8 cellular contexts compared by ENCODE assay signal in the genomic region with DNA sequence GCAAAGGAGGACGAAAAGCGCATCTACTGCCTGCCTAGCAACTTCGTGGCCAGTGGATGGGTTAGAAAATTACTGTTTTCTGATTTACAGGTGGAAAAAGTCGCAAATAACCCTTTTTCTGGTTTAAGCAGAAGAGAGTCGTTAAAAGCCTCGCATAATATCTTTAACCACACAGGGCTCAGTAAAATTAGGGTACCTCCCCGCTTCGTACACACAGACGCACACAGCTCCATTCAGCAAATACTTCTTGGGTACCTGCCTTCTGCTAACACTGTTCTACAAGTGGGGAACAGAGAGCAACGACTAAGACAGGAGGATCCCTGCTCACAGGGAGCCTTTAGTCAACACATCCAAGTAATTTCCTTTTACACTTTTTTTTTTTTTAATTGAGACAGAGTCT. TPM values are rescaled to one million over a fixed set of nuclear protein-coding genes. Genes with fewer than 3 reads are reported as not detected.
A peak's percentile ranks its signal among the peaks of the same experiment; 100 is the strongest.
DNase-seq lines count a peak whose midpoint lies in the region; ATAC-seq, FAIRE-seq and TF ChIP-seq lines count a peak whose summit lies in the region.

No MANE protein-coding gene starts in this region.

- H4K5ac ChIP-seq in mesendoderm (ENCODE audit: low read length) = no peak overlapping the region

- no peak overlapping the region for H2BK120ac ChIP-seq in mesendoderm (ENCODE audit: low read depth, low read length)

- no peak for TF ChIP-seq POLR2A in GM12891 (IDR thresholded peaks at IDR 0.05; ENCODE audit: low read depth, low read length)
- no peak for TF ChIP-seq POLR2A in body of pancreas (IDR thresholded peaks at IDR 0.05)

- WGBS in body of pancreas, 2 donors = 1 to 3% methylated on average over 10 of the region's 10 CpGs
- no CpG with 5 or more reads among the region's 10 CpGs for WGBS in mesendoderm (ENCODE audit: extremely low coverage, insufficient coverage, low lambda C conversion rate)

- H3K27me3 ChIP-seq in body of pancreas = no peaks in the 10 kb centered on the region
- H3K27me3 ChIP-seq in mesendoderm (ENCODE audit: insufficient read depth, low read length, poor library complexity) = no peaks in the 10 kb centered on the region

- H3K36me3 ChIP-seq in body of pancreas (replicated peaks in 1 of 2; ENCODE audit: insufficient read depth in 1 of 2, low read depth in 2 of 2) (peaks cover 0 to 2% of the 10 kb centered on the region in 2 donors), mesendoderm (ENCODE audit: control insufficient read depth, insufficient read depth, low read length) (no peaks in the 10 kb centered on the region)

- H3K4ac ChIP-seq in mesendoderm (ENCODE audit: low read depth, low read length) = no peak overlapping the region

- H3K18ac ChIP-seq in mesendoderm (ENCODE audit: low read length) = no peak overlapping the region

- peak overlapping the region; percentile 92 for H3K4me2 ChIP-seq in mesendoderm (ENCODE audit: low read length)

- no peak overlapping the region for H2BK5ac ChIP-seq in mesendoderm (ENCODE audit: low read length)

- H3K4me3 ChIP-seq in body of pancreas (peak overlapping the region; percentile 45 to 55), mesendoderm (ENCODE audit: low read length) (peak overlapping the region; percentile 86)

- no peaks in the 10 kb centered on the region for H3K79me2 ChIP-seq in mesendoderm (ENCODE audit: control insufficient read depth, insufficient read depth, low read length)

- no peak for TF ChIP-seq CTCF in 22Rv1 (IDR thresholded peaks at IDR 0.05)
- no peak for TF ChIP-seq CTCF in body of pancreas (IDR thresholded peaks at IDR 0.05)

- no peak overlapping the region for H3K23ac ChIP-seq in mesendoderm (ENCODE audit: low read length)

- no peak overlapping the region for H2BK15ac ChIP-seq in mesendoderm (replicated peaks; ENCODE audit: low read depth)

- intact Hi-C loops in body of pancreas (cut with DNase I) = no loop called here

- H3K79me1 ChIP-seq in mesendoderm (ENCODE audit: low read length) = no peaks in the 10 kb centered on the region

- H4K8ac ChIP-seq in mesendoderm (ENCODE audit: low read depth, low read length) = no peak overlapping the region

- no peak for ATAC-seq in body of pancreas
- no peak for ATAC-seq in GM21619 (IDR thresholded peaks at IDR 0.05; ENCODE audit: unreplicated experiment)

- peak overlapping the region; percentile 98 for H3K9ac ChIP-seq in mesendoderm (ENCODE audit: low read length)

- no peak for FAIRE-seq in GM12891 (lab: Jason Lieb, UNC)

- DNase-seq in GM12891 (ENCODE audit: insufficient read length, low spot score) (peak; percentile 15), Kasumi-1 (lab: John Stamatoyannopoulos, UW) (peak; percentile 34 to 45), body of pancreas (no peak), mesendoderm (no peak), COLO829 (ENCODE audit: low spot score) (no peak), medulla oblongata (ENCODE audit: extremely low spot score) (no peak)

- H3K9me3 ChIP-seq in body of pancreas = no peaks in the 10 kb centered on the region

- H3K4me1 ChIP-seq in body of pancreas (peaks cover 12% of the 10 kb centered on the region), mesendoderm (ENCODE audit: control insufficient read depth, low read depth, low read length) (no peaks in the 10 kb centered on the region)

- H3K27ac ChIP-seq in 22Rv1 = peak overlapping the region; percentile 40
- peak overlapping the region; percentile 41 to 83 (median 76) for H3K27ac ChIP-seq in body of pancreas
- no peak overlapping the region for H3K27ac ChIP-seq in mesendoderm (ENCODE audit: low read depth, low read length)

- H3K56ac ChIP-seq in mesendoderm (ENCODE audit: low read length) = peak overlapping the region; percentile 100

- no peak overlapping the region for H2AK5ac ChIP-seq in mesendoderm (ENCODE audit: low read length)

TF ChIP-seq in GM12891, 5 proteins besides CTCF, POLR2A, EP300 and RAD21:
- TF ChIP-seq POU2F2 (IDR thresholded peaks at IDR 0.05; ENCODE audit: low read depth, low read length) (no peak), TAF1 (IDR thresholded peaks at IDR 0.05; ENCODE audit: low read depth, low read length) (no peak), PAX5 (IDR thresholded peaks at IDR 0.05; ENCODE audit: insufficient read depth, low read length, severe bottlenecking) (no peak), SPI1 (IDR thresholded peaks at IDR 0.05; ENCODE audit: low read depth, low read length) (no peak), POLR2AphosphoS5 (IDR thresholded peaks at IDR 0.05; ENCODE audit: low read depth, low read length) (no peak)

RNA-seq across cellular contexts. Expression of a gene that starts 0.7 kb away (rescaled TPM):
- 7.6 TPM for polyA plus RNA-seq in GM12891 (2012; ENCODE audit: low read depth, missing spikeins)
- total RNA-seq in body of pancreas = 10 to 100 TPM in 1 of 2 donors, 1 to 10 TPM in 1; 2.3 to 15.6 TPM
- polyA plus RNA-seq in mesendoderm (2013, experiment 1 of 2) = 11.1 TPM
- 10.5 TPM for polyA plus RNA-seq in mesendoderm (2013, experiment 2 of 2)

RNA-seq across cellular contexts. Expression of a gene that starts 45.8 kb away (rescaled TPM):
- not detected for polyA plus RNA-seq in GM12891 (2012; ENCODE audit: low read depth, missing spikeins)
- under 1 TPM in 1 of 2 donors, not detected in 1; 0.26 TPM for total RNA-seq in body of pancreas
- polyA plus RNA-seq in mesendoderm (2013, experiment 1 of 2) = 2.7 TPM
- 3.4 TPM for polyA plus RNA-seq in mesendoderm (2013, experiment 2 of 2)

Comparison
In these comparisons a context has a peak if more than half of its experiments do, and no peak if none do; other contexts are left out.
1. DNase-seq: peak in GM12891 (single experiment) and Kasumi-1 (2 of 2); none in body of pancreas (0 of 4), mesendoderm (single experiment), COLO829 (single experiment) and medulla oblongata (single experiment).